19 cellular contexts compared by ENCODE assay signal in genomic region chr15:67829647-67830504, GRCh38. TPM values are rescaled to one million over a fixed set of nuclear protein-coding genes. Genes with fewer than 3 reads are reported as not detected.
DNase-seq lines count a peak whose midpoint lies in the region; ATAC-seq and TF ChIP-seq lines count a peak whose summit lies in the region.
"Had no signal": no experiment of that assay in that cellular context is flagged by ENCODE, and none has a peak within 500 bp of the region (broad histone marks: within the 10 kb centered on the region; RNA-seq: fewer than 3 reads in every experiment).

No MANE protein-coding gene starts in this region.

- no peaks in the 10 kb centered on the region for H3K36me3 Mint-ChIP-seq in activated naive CD8-positive, alpha-beta T cell
- no peaks in the 10 kb centered on the region for H3K36me3 Mint-ChIP-seq in activated naive CD8-positive, alpha-beta T cell treated with anti-CD3 and anti-CD28 coated beads, Interleukin-2, amount 50 U/mL, for 24 hours (ENCODE audit: low read depth)
- no peaks in the 10 kb centered on the region for H3K36me3 Mint-ChIP-seq in activated naive CD8-positive, alpha-beta T cell treated with anti-CD3 and anti-CD28 coated beads for 36 hours
- H3K36me3 Mint-ChIP-seq in CD8-positive, alpha-beta T cell: no peaks in the 10 kb centered on the region

- H3K4me1 ChIP-seq in mesendoderm (ENCODE audit: control insufficient read depth, low read depth, low read length): peaks cover 4% of the 10 kb centered on the region
- peaks cover 72% of the 10 kb centered on the region for H3K4me1 ChIP-seq in vagina
- peaks cover 51% of the 10 kb centered on the region for H3K4me1 ChIP-seq in CD8-positive, alpha-beta T cell (ENCODE audit: insufficient read depth, low read length)

- peaks cover 41% of the 10 kb centered on the region for H3K4me1 Mint-ChIP-seq in activated naive CD8-positive, alpha-beta T cell (ENCODE audit: low read depth)
- peaks cover 42% of the 10 kb centered on the region for H3K4me1 Mint-ChIP-seq in activated naive CD8-positive, alpha-beta T cell treated with anti-CD3 and anti-CD28 coated beads, Interleukin-2, amount 50 U/mL, for 24 hours
- H3K4me1 Mint-ChIP-seq in activated naive CD8-positive, alpha-beta T cell treated with anti-CD3 and anti-CD28 coated beads for 36 hours: peaks cover 37% of the 10 kb centered on the region
- peaks cover 51% of the 10 kb centered on the region for H3K4me1 Mint-ChIP-seq in CD8-positive, alpha-beta T cell (ENCODE audit: low read depth)

- intact Hi-C loops in vagina (cut with DNase I): loop anchor here (5.0 kb wide), 1 partner anchor 373 kb away; no protein-coding TSS in a partner anchor
- intact Hi-C loops in CD8-positive, alpha-beta T cell (cut with DNase I, micrococcal nuclease): loop anchor here in 1 of 2 experiments (10.0 kb wide), 2 partner anchors 765 to 985 kb away; partner anchors contain the start of gene SMAD3

- peak overlapping the region; percentile 48 for H3K4me3 Mint-ChIP-seq in activated naive CD8-positive, alpha-beta T cell
- H3K4me3 Mint-ChIP-seq in activated naive CD8-positive, alpha-beta T cell treated with anti-CD3 and anti-CD28 coated beads, Interleukin-2, amount 50 U/mL, for 24 hours: no peak overlapping the region
- peak overlapping the region; percentile 8 for H3K4me3 Mint-ChIP-seq in activated naive CD8-positive, alpha-beta T cell treated with anti-CD3 and anti-CD28 coated beads for 36 hours
- H3K4me3 Mint-ChIP-seq in CD8-positive, alpha-beta T cell: no peak overlapping the region

- no peak overlapping the region for H2AK5ac ChIP-seq in mesendoderm (ENCODE audit: low read length)

- no peaks in the 10 kb centered on the region for H3K79me2 ChIP-seq in mesendoderm (ENCODE audit: control insufficient read depth, insufficient read depth, low read length)

- no peaks in the 10 kb centered on the region for H3K9me3 Mint-ChIP-seq in activated naive CD8-positive, alpha-beta T cell (ENCODE audit: low read depth)
- no peaks in the 10 kb centered on the region for H3K9me3 Mint-ChIP-seq in activated naive CD8-positive, alpha-beta T cell treated with anti-CD3 and anti-CD28 coated beads, Interleukin-2, amount 50 U/mL, for 24 hours
- no peaks in the 10 kb centered on the region for H3K9me3 Mint-ChIP-seq in activated naive CD8-positive, alpha-beta T cell treated with anti-CD3 and anti-CD28 coated beads for 36 hours
- H3K9me3 Mint-ChIP-seq in CD8-positive, alpha-beta T cell: no peaks in the 10 kb centered on the region

- no peak overlapping the region for H3K56ac ChIP-seq in mesendoderm (ENCODE audit: low read length)

- H4K8ac ChIP-seq in mesendoderm (ENCODE audit: low read depth, low read length): no peak overlapping the region

- no peak for DNase-seq in activated naive CD8-positive, alpha-beta T cell treated with anti-CD3 and anti-CD28 coated beads, Interleukin-2, amount 50 U/mL, for 24 hours
- no peak for DNase-seq in activated naive CD8-positive, alpha-beta T cell treated with anti-CD3 and anti-CD28 coated beads for 36 hours
- DNase-seq in mesendoderm (no peak), vagina (ENCODE audit: extremely low spot score in 2 of 2) (no peak), iPS-NIHi11 (ENCODE audit: low spot score) (no peak), SW480 (ENCODE audit: low spot score) (no peak)
- no peak for DNase-seq in CD8-positive, alpha-beta T cell
- DNase-seq: EL, KBM-7, NCI-H1092 treated with DMSO at 0.1 percent for 48 hours, NCI-H2107, NCI-H69, nucleus accumbens, right lobe of liver, uterus had no signal

- H3K18ac ChIP-seq in mesendoderm (ENCODE audit: low read length): no peak overlapping the region

- no CpG with 5 or more reads among the region's 68 CpGs for WGBS in mesendoderm (ENCODE audit: extremely low coverage, insufficient coverage, low lambda C conversion rate)

- H3K4me3 ChIP-seq in mesendoderm (ENCODE audit: low read length) (no peak overlapping the region), vagina (no peak overlapping the region)
- no peak overlapping the region for H3K4me3 ChIP-seq in CD8-positive, alpha-beta T cell (ENCODE audit: low read depth, low read length)
- H3K4me3 ChIP-seq: right lobe of liver, SJSA1, uterus had no signal

- H3K9me3 ChIP-seq in vagina: no peaks in the 10 kb centered on the region
- H3K9me3 ChIP-seq in CD8-positive, alpha-beta T cell (ENCODE audit: low read length): no peaks in the 10 kb centered on the region
- H3K9me3 ChIP-seq: right lobe of liver, uterus had no signal

- CTCF ChIA-PET in CD8-positive, alpha-beta T cell (lab: Charles Lee): interaction anchor here (1.2 kb wide), 1 partner anchor 373 kb away, joined by 3 read pairs; no protein-coding TSS in a partner anchor

- no peak for TF ChIP-seq POLR2A in vagina (IDR thresholded peaks at IDR 0.05)

- H3K36me3 ChIP-seq in mesendoderm (ENCODE audit: control insufficient read depth, insufficient read depth, low read length): no peaks in the 10 kb centered on the region
- no peaks in the 10 kb centered on the region for H3K36me3 ChIP-seq in vagina
- no peaks in the 10 kb centered on the region for H3K36me3 ChIP-seq in CD8-positive, alpha-beta T cell (ENCODE audit: insufficient read depth, low read length)
- H3K36me3 ChIP-seq: right lobe of liver, SJSA1, uterus had no signal

- no peak overlapping the region for H4K5ac ChIP-seq in mesendoderm (ENCODE audit: low read length)

- H2BK5ac ChIP-seq in mesendoderm (ENCODE audit: low read length): no peak overlapping the region

- no peak overlapping the region for H2BK120ac ChIP-seq in mesendoderm (ENCODE audit: low read depth, low read length)

- H3K27me3 ChIP-seq in mesendoderm (ENCODE audit: insufficient read depth, low read length, poor library complexity) (peaks cover 85% of the 10 kb centered on the region), vagina (peaks cover 53% of the 10 kb centered on the region)
- H3K27me3 ChIP-seq in CD8-positive, alpha-beta T cell (ENCODE audit: insufficient read depth, low read length): peaks cover 51% of the 10 kb centered on the region

- no peak for ATAC-seq in activated naive CD8-positive, alpha-beta T cell treated with anti-CD3 and anti-CD28 coated beads, Interleukin-2, amount 50 U/mL, for 24 hours
- no peak for ATAC-seq in CD8-positive, alpha-beta T cell
- ATAC-seq: right lobe of liver had no signal

- no peak overlapping the region for H3K27ac Mint-ChIP-seq in activated naive CD8-positive, alpha-beta T cell
- H3K27ac Mint-ChIP-seq in activated naive CD8-positive, alpha-beta T cell treated with anti-CD3 and anti-CD28 coated beads, Interleukin-2, amount 50 U/mL, for 24 hours: no peak overlapping the region
- no peak overlapping the region for H3K27ac Mint-ChIP-seq in activated naive CD8-positive, alpha-beta T cell treated with anti-CD3 and anti-CD28 coated beads for 36 hours
- H3K27ac Mint-ChIP-seq in CD8-positive, alpha-beta T cell: no peak overlapping the region

- H3K27me3 Mint-ChIP-seq in activated naive CD8-positive, alpha-beta T cell: peaks cover 41% of the 10 kb centered on the region
- H3K27me3 Mint-ChIP-seq in activated naive CD8-positive, alpha-beta T cell treated with anti-CD3 and anti-CD28 coated beads, Interleukin-2, amount 50 U/mL, for 24 hours: peaks cover 69% of the 10 kb centered on the region
- H3K27me3 Mint-ChIP-seq in activated naive CD8-positive, alpha-beta T cell treated with anti-CD3 and anti-CD28 coated beads for 36 hours: peaks cover 84% of the 10 kb centered on the region
- peaks cover 68% of the 10 kb centered on the region for H3K27me3 Mint-ChIP-seq in CD8-positive, alpha-beta T cell (ENCODE audit: low read depth)

- POLR2A ChIA-PET in CD8-positive, alpha-beta T cell (lab: Charles Lee): no interaction called here

- H3K4ac ChIP-seq in mesendoderm (ENCODE audit: low read depth, low read length): no peak overlapping the region

- H3K79me1 ChIP-seq in mesendoderm (ENCODE audit: low read length): no peaks in the 10 kb centered on the region

- TF ChIP-seq CTCF in vagina (IDR thresholded peaks at IDR 0.05): no peak
- TF ChIP-seq CTCF in CD8-positive, alpha-beta T cell (IDR thresholded peaks at IDR 0.05): no peak

- H3K4me2 ChIP-seq in mesendoderm (ENCODE audit: low read length): no peak overlapping the region

- peak overlapping the region; percentile 24 for H3K23ac ChIP-seq in mesendoderm (ENCODE audit: low read length)

- H3K27ac ChIP-seq in mesendoderm (ENCODE audit: low read depth, low read length) (no peak overlapping the region), vagina (no peak overlapping the region)
- H3K27ac ChIP-seq in CD8-positive, alpha-beta T cell (ENCODE audit: low read depth, low read length): no peak overlapping the region
- H3K27ac ChIP-seq: right lobe of liver, SJSA1, uterus had no signal

- H2BK15ac ChIP-seq in mesendoderm (replicated peaks; ENCODE audit: low read depth): no peak overlapping the region

- no peak overlapping the region for H3K9ac ChIP-seq in mesendoderm (ENCODE audit: low read length)

RNA-seq across cellular contexts. Expression of gene SKOR1, which starts 4.6 kb away (rescaled TPM):
- under 1 TPM; 0.16 to 0.30 TPM for total RNA-seq in activated naive CD8-positive, alpha-beta T cell treated with anti-CD3 and anti-CD28 coated beads for 36 hours
- 0.07 TPM for polyA plus RNA-seq in mesendoderm (2013, experiment 1 of 2)
- polyA plus RNA-seq in mesendoderm (2013, experiment 2 of 2): 0.08 TPM
- total RNA-seq in vagina: 0.25 TPM
- 1 to 10 TPM; 1.8 to 2.3 TPM for total RNA-seq in CD8-positive, alpha-beta T cell
- total RNA-seq: SJSA1 had no signal

RNA-seq across cellular contexts. Expression of gene RNU6-1, which starts 10.0 kb away (rescaled TPM):
- total RNA-seq in activated naive CD8-positive, alpha-beta T cell treated with anti-CD3 and anti-CD28 coated beads for 36 hours: not detected
- not detected for polyA plus RNA-seq in mesendoderm (2013, experiment 1 of 2)
- polyA plus RNA-seq in mesendoderm (2013, experiment 2 of 2): not detected
- not detected for total RNA-seq in vagina
- not detected for total RNA-seq in CD8-positive, alpha-beta T cell
- total RNA-seq: right lobe of liver, SJSA1, uterus had no signal
- polyA plus RNA-seq: adipose tissue, keratinocyte had no signal

Comparison
In these comparisons a context has a peak if more than half of its experiments do, and no peak if none do; other contexts are left out.
1. H3K4me3 Mint-ChIP-seq: peak in activated naive CD8-positive, alpha-beta T cell (single experiment) and activated naive CD8-positive, alpha-beta T cell treated with anti-CD3 and anti-CD28 coated beads for 36 hours (single experiment); none in activated naive CD8-positive, alpha-beta T cell treated with anti-CD3 and anti-CD28 coated beads, Interleukin-2, amount 50 U/mL, for 24 hours (single experiment) and CD8-positive, alpha-beta T cell (single experiment).